In the genomic region with DNA sequence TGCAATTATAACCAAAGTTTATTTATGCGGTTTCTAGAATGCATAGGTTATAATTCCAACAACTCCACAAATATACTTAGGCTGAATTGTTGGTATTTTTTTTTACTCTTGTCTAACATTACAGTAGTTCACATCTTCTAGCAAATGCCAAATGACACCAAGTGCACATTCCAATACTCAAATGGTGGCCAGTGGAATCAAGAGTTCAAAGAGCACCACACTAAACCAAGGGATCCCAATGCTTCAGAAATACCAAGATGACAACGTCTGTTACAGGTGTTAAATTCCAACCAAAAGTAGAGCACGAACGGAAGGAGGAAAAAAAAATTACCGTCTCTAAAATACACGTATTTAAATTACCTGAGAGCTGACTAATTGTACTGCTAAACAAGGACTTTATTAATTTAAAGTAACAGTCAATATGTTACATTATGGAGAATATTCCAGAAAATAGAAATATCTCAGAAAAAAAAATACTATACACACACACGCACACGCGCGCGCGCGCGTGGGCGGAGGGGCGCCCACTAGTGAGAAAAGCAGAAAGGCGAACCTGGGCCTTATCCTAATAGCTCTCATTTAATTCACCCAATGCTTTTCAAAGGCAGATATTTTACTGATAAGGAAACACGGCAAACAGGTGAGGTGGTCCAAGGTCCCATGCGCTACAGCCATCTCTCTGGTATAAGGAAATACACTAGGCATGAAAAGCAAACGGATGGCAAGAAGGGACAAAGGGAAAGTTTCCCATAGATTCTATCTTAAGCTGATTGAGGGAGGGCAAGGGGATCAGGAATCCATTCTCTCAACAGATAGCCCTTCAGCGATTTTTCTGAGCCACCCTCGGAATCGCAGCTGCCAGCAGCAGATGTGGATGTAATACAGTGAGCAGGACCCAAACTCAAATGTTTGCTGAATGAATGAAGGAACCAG, we compare ENCODE assay signal across 8 cellular contexts. TPM values are rescaled to one million over a fixed set of nuclear protein-coding genes. Genes with fewer than 3 reads are reported as not detected.
DNase-seq lines count a peak whose midpoint lies in the region; ATAC-seq and TF ChIP-seq lines count a peak whose summit lies in the region.

No MANE protein-coding gene starts in this region.

- H3K27ac Mint-ChIP-seq in glutamatergic neuron (ENCODE audit: unreplicated experiment), result peak overlapping the region; percentile 89

- peak; percentile 17 for DNase-seq in SKM-1 treated with dmso at 0.1 percent for 144 hours (lab: John Stamatoyannopoulos, UW; ENCODE audit: unreplicated experiment)
- DNase-seq in SKM-1 (lab: John Stamatoyannopoulos, UW; ENCODE audit: unreplicated experiment), result no peak
- peak; percentile 26 for DNase-seq in NCI-H2196 (lab: John Stamatoyannopoulos, UW; ENCODE audit: unreplicated experiment)
- peak; percentile 23 for DNase-seq in activated naive CD4-positive, alpha-beta T cell treated with Interleukin-2 at 50 U/mL for 16 hours
- no peak for DNase-seq in glutamatergic neuron
- DNase-seq in omental fat pad (ENCODE audit: low spot score), result no peak
- no peak for DNase-seq in activated CD4-positive, CD25-positive, alpha-beta regulatory T cell treated with anti-CD3 and anti-CD28 coated beads, Interleukin-2, amount 50 U/mL, for 72 hours
- no peak for DNase-seq in ecto neural progenitor cell (ENCODE audit: low spot score)

- peak; percentile 5 for ATAC-seq in omental fat pad (ENCODE audit: low FRiP score)

- H3K4me1 Mint-ChIP-seq in glutamatergic neuron (ENCODE audit: low read depth, unreplicated experiment), result peaks cover 15% of the 10 kb centered on the region

- H3K9me3 Mint-ChIP-seq in glutamatergic neuron (ENCODE audit: unreplicated experiment), result peaks cover 7% of the 10 kb centered on the region

- TF ChIP-seq CTCF in glutamatergic neuron (IDR thresholded peaks at IDR 0.05; ENCODE audit: partially characterized antibody, unreplicated experiment) (no peak), omental fat pad (IDR thresholded peaks at IDR 0.05) (no peak)

- H3K4me3 Mint-ChIP-seq in glutamatergic neuron (ENCODE audit: unreplicated experiment), result peak overlapping the region; percentile 96

- H3K36me3 Mint-ChIP-seq in glutamatergic neuron (ENCODE audit: unreplicated experiment), result no peaks in the 10 kb centered on the region

- peaks cover 7% of the 10 kb centered on the region for H3K27me3 Mint-ChIP-seq in glutamatergic neuron (ENCODE audit: unreplicated experiment)

RNA-seq across cellular contexts. Expression of a gene that starts 1.0 kb away (rescaled TPM):
- total RNA-seq in glutamatergic neuron (ENCODE audit: unreplicated experiment) (41.9 TPM), omental fat pad (10 to 100 TPM; 13.8 to 25.4 (median 21.5) TPM)

RNA-seq across cellular contexts. Expression of a gene that starts 1.2 kb away (rescaled TPM):
- total RNA-seq in glutamatergic neuron (ENCODE audit: unreplicated experiment) (34.6 TPM), omental fat pad (10 to 100 TPM in 3 of 4 donors, 1 to 10 TPM in 1; 7.7 to 21.6 (median 17.2) TPM)

Comparison
In these comparisons a context has a peak if more than half of its experiments do, and no peak if none do; other contexts are left out.
1. DNase-seq: peak in SKM-1 treated with dmso at 0.1 percent for 144 hours (single experiment), NCI-H2196 (single experiment) and activated naive CD4-positive, alpha-beta T cell treated with Interleukin-2 at 50 U/mL for 16 hours (single experiment); none in SKM-1 (single experiment), glutamatergic neuron (single experiment), omental fat pad (single experiment), activated CD4-positive, CD25-positive, alpha-beta regulatory T cell treated with anti-CD3 and anti-CD28 coated beads, Interleukin-2, amount 50 U/mL, for 72 hours (single experiment) and ecto neural progenitor cell (single experiment).